Comparison of ENCODE assay signal across 11 cellular contexts in the genomic region with DNA sequence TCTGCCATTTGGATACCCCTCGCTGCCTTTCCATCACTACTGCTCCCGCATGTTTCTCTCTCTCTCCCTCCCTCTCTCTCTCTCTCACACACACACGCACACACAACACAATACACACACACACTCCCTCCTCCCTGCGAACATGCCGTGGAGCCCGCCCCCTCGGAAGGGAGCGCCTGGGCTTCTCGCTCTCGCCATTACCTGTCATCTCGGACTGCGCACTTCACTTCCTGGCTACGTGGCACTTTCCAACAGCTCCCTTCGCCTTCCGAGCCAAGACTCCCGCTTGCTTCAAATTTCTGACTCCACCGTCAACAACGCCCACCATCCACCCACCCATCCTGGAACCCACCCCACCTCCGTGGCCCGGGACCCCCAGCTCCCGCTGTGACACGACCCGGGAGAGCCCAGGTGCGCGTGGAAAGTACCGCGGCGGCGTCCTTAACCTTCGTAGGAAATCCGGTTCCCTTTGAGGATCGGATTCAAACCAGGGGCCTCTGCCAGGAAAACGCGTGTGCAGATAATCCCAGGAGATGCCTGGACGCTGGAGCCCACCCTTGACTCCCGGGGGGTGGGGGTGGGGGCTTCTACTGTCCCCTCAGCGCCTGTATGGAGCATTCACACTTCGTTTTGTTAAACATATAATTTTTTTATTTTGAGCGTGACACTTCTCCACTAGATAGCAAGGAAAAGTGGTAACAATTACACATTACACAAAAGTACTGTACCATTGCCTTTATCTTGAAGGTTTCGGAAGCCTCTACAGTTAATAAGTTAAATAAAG. TPM values are rescaled to one million over a fixed set of nuclear protein-coding genes. Genes with fewer than 3 reads are reported as not detected.
A peak's percentile ranks its signal among the peaks of the same experiment; 100 is the strongest.
DNase-seq lines count a peak whose midpoint lies in the region; ATAC-seq and TF ChIP-seq lines count a peak whose summit lies in the region.
"Had no signal": no experiment of that assay in that cellular context is flagged by ENCODE, and none has a peak within 500 bp of the region (broad histone marks: within the 10 kb centered on the region; RNA-seq: fewer than 3 reads in every experiment).

No MANE protein-coding gene starts in this region.

- no peaks in the 10 kb centered on the region for H3K9me3 ChIP-seq in neuronal stem cell (replicated peaks in 1 of 2; ENCODE audit: control insufficient read depth in 2 of 2, insufficient read depth in 1 of 2, low read depth in 1 of 2, low read length in 2 of 2)

- H3K79me1 ChIP-seq in neuronal stem cell (ENCODE audit: low read depth, low read length) = no peaks in the 10 kb centered on the region

- H4K8ac ChIP-seq in neuronal stem cell (ENCODE audit: low read depth, low read length) = no peak overlapping the region

- H3K14ac ChIP-seq in neuronal stem cell (ENCODE audit: low read length) = no peak overlapping the region

- H3K36me3 ChIP-seq in neuronal stem cell (replicated peaks in 1 of 2; ENCODE audit: control insufficient read depth in 2 of 2, insufficient read depth in 2 of 2, low read length in 2 of 2) = peaks cover 0 to 3% of the 10 kb centered on the region in 2 donors

- H4K91ac ChIP-seq in neuronal stem cell (ENCODE audit: low read depth, low read length, poor library complexity) = no peak overlapping the region

- peak; percentile 55 for ATAC-seq in GM21717 (IDR thresholded peaks at IDR 0.05; ENCODE audit: unreplicated experiment)
- ATAC-seq: HCT116 had no signal

- H3K23ac ChIP-seq in neuronal stem cell (ENCODE audit: low read depth, low read length, poor library complexity) = no peak overlapping the region

- no peak overlapping the region for H2BK120ac ChIP-seq in neuronal stem cell (ENCODE audit: low read depth, low read length)

- H3K4me1 ChIP-seq in neuronal stem cell (ENCODE audit: control insufficient read depth in 2 of 2, insufficient read depth in 1 of 2, low read depth in 1 of 2, low read length in 2 of 2) = peaks cover 0 to 8% of the 10 kb centered on the region in 2 donors

- H3K4ac ChIP-seq in neuronal stem cell (ENCODE audit: low read length) = no peak overlapping the region

- TF ChIP-seq CTCF in VCaP (conservative IDR thresholded peaks at IDR 0.05) (no peak), fibroblast of villous mesenchyme (IDR thresholded peaks at IDR 0.05; ENCODE audit: insufficient read depth, low read depth, low read length) (no peak)

- H3K27me3 ChIP-seq in neuronal stem cell (ENCODE audit: control insufficient read depth in 3 of 3, insufficient read depth in 3 of 3, low read depth in 1 of 3, low read length in 3 of 3) = peaks cover 15 to 60% (median 42%) of the 10 kb centered on the region in 3 experiments

- no peak overlapping the region for H2BK12ac ChIP-seq in neuronal stem cell (ENCODE audit: low read length)

- no peak for DNase-seq in fibroblast of villous mesenchyme (ENCODE audit: low read depth)
- no peak for DNase-seq in neuronal stem cell (ENCODE audit: low spot score)
- no peak for DNase-seq in HK-2 (ENCODE audit: unreplicated experiment)
- DNase-seq in KG1 (lab: John Stamatoyannopoulos, UW) = no peak
- no peak for DNase-seq in GDM1 (lab: John Stamatoyannopoulos, UW)
- no peak for DNase-seq in dermis blood vessel endothelial cell
- DNase-seq: activated naive CD4-positive, alpha-beta T cell treated with Interleukin-2 at 50 U/mL for 16 hours; NCI-H1092 treated with DMSO at 0.1 percent for 48 hours had no signal

- H2BK15ac ChIP-seq in neuronal stem cell (ENCODE audit: low read length) = no peak overlapping the region

- H2AFZ ChIP-seq in neuronal stem cell (ENCODE audit: low read length) = no peak overlapping the region

- H3K27ac ChIP-seq in VCaP (peak overlapping the region; percentile 19; the same call in 1 of the 2 replicates), neuronal stem cell (replicated peaks; ENCODE audit: low read length) (no peak overlapping the region)

- no CpG with 5 or more reads among the region's 40 CpGs for WGBS in neuronal stem cell (ENCODE audit: extremely low coverage in 2 of 2, insufficient read length in 2 of 2, insufficient replicate concordance in 1 of 2), 2 donors

- peak overlapping the region; percentile 48 for H3K18ac ChIP-seq in neuronal stem cell (ENCODE audit: low read length)

- H2AK5ac ChIP-seq in neuronal stem cell (ENCODE audit: low read depth, low read length) = no peak overlapping the region

- no peak overlapping the region for H2BK5ac ChIP-seq in neuronal stem cell (ENCODE audit: low read length)

- H3K4me2 ChIP-seq in neuronal stem cell (ENCODE audit: insufficient read depth, low read length, poor library complexity, severe bottlenecking) = peak overlapping the region; percentile 49

- no peak overlapping the region for H3K9ac ChIP-seq in neuronal stem cell (ENCODE audit: low read depth, low read length, poor library complexity)

- H3K4me3 ChIP-seq in fibroblast of villous mesenchyme (ENCODE audit: low read depth, low read length) (peak overlapping the region; percentile 48), neuronal stem cell (ENCODE audit: low read length in 2 of 2) (peak overlapping the region in 1 of 2 donors; percentile 72)

RNA-seq across cellular contexts. Expression of a gene that starts 12.5 kb away (rescaled TPM):
- total RNA-seq in fibroblast of villous mesenchyme (not detected in 2 replicates), dermis blood vessel endothelial cell (not detected in 2 replicates)
- 1.4 TPM for polyA plus RNA-seq in neuronal stem cell (2013, experiment 1 of 2)
- 1.4 TPM for polyA plus RNA-seq in neuronal stem cell (2013, experiment 2 of 2)
